8 cellular contexts compared by ENCODE assay signal in the genomic region with DNA sequence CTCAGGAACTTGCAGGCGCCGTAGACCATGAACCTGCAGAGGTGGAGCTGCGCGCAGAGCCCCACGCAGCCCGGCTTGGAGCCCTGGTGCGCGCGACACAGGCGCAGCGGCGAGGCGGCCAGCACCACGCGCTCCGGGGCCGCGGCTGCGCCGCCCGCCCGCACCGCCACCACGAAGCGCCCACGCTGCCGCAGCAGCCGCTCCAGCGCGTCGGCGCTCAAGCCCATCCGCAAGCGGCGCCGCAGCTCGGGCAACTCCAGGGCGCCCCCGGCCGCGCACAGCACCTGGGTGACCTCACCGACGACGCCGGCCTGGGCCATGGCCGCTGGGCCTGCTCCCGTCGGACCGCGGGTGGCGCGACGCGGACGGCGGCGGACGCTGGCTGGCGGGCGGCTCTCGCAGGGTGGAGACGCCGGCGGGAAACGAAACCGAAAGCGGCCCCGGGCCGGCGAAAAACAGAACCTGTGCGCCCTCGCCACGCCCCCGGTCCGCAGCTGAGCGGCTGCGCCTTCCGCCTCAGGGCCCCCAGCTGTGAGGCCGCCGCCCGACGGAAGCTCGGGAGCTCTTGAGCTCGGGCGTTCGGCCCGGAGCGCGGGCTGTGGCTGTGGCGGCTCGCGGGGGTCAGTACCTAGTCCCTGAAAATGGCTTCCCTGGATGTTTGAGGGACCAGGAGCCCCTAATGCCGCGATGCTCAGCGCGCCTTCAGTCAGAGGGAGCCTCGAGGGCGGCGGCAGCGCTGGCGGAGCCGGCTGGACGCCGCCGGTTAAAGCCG. TPM values are rescaled to one million over a fixed set of nuclear protein-coding genes. Genes with fewer than 3 reads are reported as not detected.
DNase-seq lines count a peak whose midpoint lies in the region; ATAC-seq and TF ChIP-seq lines count a peak whose summit lies in the region.

A gene with protein sequence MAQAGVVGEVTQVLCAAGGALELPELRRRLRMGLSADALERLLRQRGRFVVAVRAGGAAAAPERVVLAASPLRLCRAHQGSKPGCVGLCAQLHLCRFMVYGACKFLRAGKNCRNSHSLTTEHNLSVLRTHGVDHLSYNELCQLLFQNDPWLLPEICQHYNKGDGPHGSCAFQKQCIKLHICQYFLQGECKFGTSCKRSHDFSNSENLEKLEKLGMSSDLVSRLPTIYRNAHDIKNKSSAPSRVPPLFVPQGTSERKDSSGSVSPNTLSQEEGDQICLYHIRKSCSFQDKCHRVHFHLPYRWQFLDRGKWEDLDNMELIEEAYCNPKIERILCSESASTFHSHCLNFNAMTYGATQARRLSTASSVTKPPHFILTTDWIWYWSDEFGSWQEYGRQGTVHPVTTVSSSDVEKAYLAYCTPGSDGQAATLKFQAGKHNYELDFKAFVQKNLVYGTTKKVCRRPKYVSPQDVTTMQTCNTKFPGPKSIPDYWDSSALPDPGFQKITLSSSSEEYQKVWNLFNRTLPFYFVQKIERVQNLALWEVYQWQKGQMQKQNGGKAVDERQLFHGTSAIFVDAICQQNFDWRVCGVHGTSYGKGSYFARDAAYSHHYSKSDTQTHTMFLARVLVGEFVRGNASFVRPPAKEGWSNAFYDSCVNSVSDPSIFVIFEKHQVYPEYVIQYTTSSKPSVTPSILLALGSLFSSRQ (minus strand): TSS at position 424 of the 772 bp plus-strand sequence. CDS start 104 bp downstream, at position 320.

- peaks cover 19% of the 10 kb centered on the region for H4K20me1 ChIP-seq in DND-41 (ENCODE audit: insufficient read depth, low read length)

- peak within 1 kb of the TSS; percentile 96 for H2AFZ ChIP-seq in DND-41 (ENCODE audit: low read depth, low read length)

- peaks cover 39% of the 10 kb centered on the region for H3K36me3 Mint-ChIP-seq in activated naive CD4-positive, alpha-beta T cell treated with anti-CD3 and anti-CD28 coated beads, Interleukin-2, amount 10 ng/mL, durations not matched to agents 7 days and 5 days
- H3K36me3 Mint-ChIP-seq in osteocyte (ENCODE audit: unreplicated experiment) = peaks cover 10% of the 10 kb centered on the region

- H3K9me3 Mint-ChIP-seq in activated naive CD4-positive, alpha-beta T cell treated with anti-CD3 and anti-CD28 coated beads, Interleukin-2, amount 10 ng/mL, durations not matched to agents 7 days and 5 days = peaks cover 19% of the 10 kb centered on the region
- H3K9me3 Mint-ChIP-seq in osteocyte (ENCODE audit: unreplicated experiment) = peaks cover 15% of the 10 kb centered on the region

- DNase-seq in DND-41 (peak; percentile 91), SK-N-MC (ENCODE audit: low read depth, low spot score) (no peak), glomerular visceral epithelial cell (ENCODE audit: extremely low spot score) (peak; percentile 89), osteocyte (ENCODE audit: extremely low spot score, unreplicated experiment) (peak; percentile 95)
- peak; percentile 95 for DNase-seq in activated naive CD4-positive, alpha-beta T cell treated with anti-CD3 and anti-CD28 coated beads, Interleukin-2, amount 10 ng/mL, durations not matched to agents 7 days and 5 days

- TF ChIP-seq CTCF in DND-41 (IDR thresholded peaks at IDR 0.05; ENCODE audit: borderline replicate concordance, extremely low read depth, low read length, poor library complexity, severe bottlenecking) (no peak), osteocyte (IDR thresholded peaks at IDR 0.05) (no peak)

- CTCF ChIA-PET in activated naive CD4-positive, alpha-beta T cell treated with anti-CD3 and anti-CD28 coated beads, Interleukin-2, amount 10 ng/mL, durations not matched to agents 7 days and 5 days (lab: Charles Lee) = interaction anchor here (1.0 kb wide), 1 partner anchor 242 kb away, joined by 3 read pairs; no protein-coding TSS in a partner anchor

- H3K36me3 ChIP-seq in DND-41 (ENCODE audit: insufficient read depth, low read length) (peaks cover 2% of the 10 kb centered on the region), KOPT-K1 (ENCODE audit: insufficient read depth, low read length) (peaks cover 3% of the 10 kb centered on the region), SK-N-MC (ENCODE audit: insufficient read depth, low read length) (no peaks in the 10 kb centered on the region), thymus (ENCODE audit: control insufficient read depth, insufficient read depth) (no peaks in the 10 kb centered on the region)

- peaks cover 47% of the 10 kb centered on the region for H3K79me2 ChIP-seq in DND-41 (ENCODE audit: insufficient read depth, low read length)

- WGBS in thymus = under 1% methylated on average over 106 of the region's 106 CpGs

- peaks cover 9% of the 10 kb centered on the region for H3K9me3 ChIP-seq in DND-41 (ENCODE audit: insufficient read depth, low read length, severe bottlenecking)
- H3K9me3 ChIP-seq in KOPT-K1 (ENCODE audit: insufficient read depth, low read length, poor library complexity, severe bottlenecking) = peaks cover 21% of the 10 kb centered on the region
- no peaks in the 10 kb centered on the region for H3K9me3 ChIP-seq in SK-N-MC (ENCODE audit: low read depth, low read length)
- H3K9me3 ChIP-seq in thymus (ENCODE audit: control insufficient read depth) = no peaks in the 10 kb centered on the region

- H3K27me3 Mint-ChIP-seq in activated naive CD4-positive, alpha-beta T cell treated with anti-CD3 and anti-CD28 coated beads, Interleukin-2, amount 10 ng/mL, durations not matched to agents 7 days and 5 days = peaks cover 4% of the 10 kb centered on the region
- no peaks in the 10 kb centered on the region for H3K27me3 Mint-ChIP-seq in osteocyte (ENCODE audit: unreplicated experiment)

- peak within 1 kb of the TSS; percentile 89 for H3K4me3 Mint-ChIP-seq in activated naive CD4-positive, alpha-beta T cell treated with anti-CD3 and anti-CD28 coated beads, Interleukin-2, amount 10 ng/mL, durations not matched to agents 7 days and 5 days
- peak within 1 kb of the TSS; percentile 83 for H3K4me3 Mint-ChIP-seq in osteocyte (ENCODE audit: unreplicated experiment)

- H3K4me1 ChIP-seq in DND-41 (ENCODE audit: insufficient read depth, low read length) (peaks cover 50% of the 10 kb centered on the region), thymus (ENCODE audit: control insufficient read depth, insufficient read depth, low read length) (peaks cover 18% of the 10 kb centered on the region)

- peak within 1 kb of the TSS; percentile 86 for H3K9ac ChIP-seq in DND-41 (ENCODE audit: low read depth, low read length)
- peak within 1 kb of the TSS; percentile 70 for H3K9ac ChIP-seq in SK-N-MC (ENCODE audit: insufficient read length)

- ATAC-seq in DND-41 (ENCODE audit: insufficient read depth, low read depth) = peak; percentile 89
- peak; percentile 95 for ATAC-seq in GM21737 (IDR thresholded peaks at IDR 0.05; ENCODE audit: unreplicated experiment)

- peaks cover 50% of the 10 kb centered on the region for H3K4me1 Mint-ChIP-seq in activated naive CD4-positive, alpha-beta T cell treated with anti-CD3 and anti-CD28 coated beads, Interleukin-2, amount 10 ng/mL, durations not matched to agents 7 days and 5 days
- H3K4me1 Mint-ChIP-seq in osteocyte (ENCODE audit: unreplicated experiment) = peaks cover 32% of the 10 kb centered on the region

- peak within 1 kb of the TSS; percentile 93 for H3K4me2 ChIP-seq in DND-41 (ENCODE audit: insufficient read depth, low read length)

- H3K4me3 ChIP-seq in DND-41 (ENCODE audit: low read depth in 1 of 2, low read length in 2 of 2) (peak within 1 kb of the TSS; percentile 64 to 93), SK-N-MC (peak within 1 kb of the TSS; percentile 82), thymus (ENCODE audit: low read length) (peak within 1 kb of the TSS; percentile 93)

- H3K27ac Mint-ChIP-seq in activated naive CD4-positive, alpha-beta T cell treated with anti-CD3 and anti-CD28 coated beads, Interleukin-2, amount 10 ng/mL, durations not matched to agents 7 days and 5 days = peak within 1 kb of the TSS; percentile 91
- peak within 1 kb of the TSS; percentile 77 for H3K27ac Mint-ChIP-seq in osteocyte (ENCODE audit: unreplicated experiment)

- H3K27ac ChIP-seq in DND-41 (ENCODE audit: low read length) (peak within 1 kb of the TSS; percentile 80), KOPT-K1 (ENCODE audit: low read depth, low read length, poor library complexity, severe bottlenecking) (peak within 1 kb of the TSS; percentile 81), SK-N-MC (no peak within 1 kb of the TSS), thymus (ENCODE audit: low read depth) (peak within 1 kb of the TSS; percentile 96)

- H3K27me3 ChIP-seq in DND-41 (ENCODE audit: insufficient read depth, low read length, poor library complexity) = no peaks in the 10 kb centered on the region
- no peaks in the 10 kb centered on the region for H3K27me3 ChIP-seq in thymus (ENCODE audit: control insufficient read depth, insufficient read depth)

RNA-seq across cellular contexts. Expression of the gene that starts here (rescaled TPM):
- total RNA-seq in osteocyte = 26.9 and 27.5 TPM in 2 replicates
- 76.5 TPM for polyA plus RNA-seq in thymus
